23 cellular contexts compared by ENCODE assay signal in genomic region chr12:102643871-102644551, GRCh38.
"Had no signal": no experiment of that assay in that cellular context is flagged by ENCODE, and none has a peak within 500 bp of the region (broad histone marks: within the 10 kb centered on the region; RNA-seq: fewer than 3 reads in every experiment).

No MANE protein-coding gene starts in this region.

- H3K4me2 ChIP-seq: hepatocyte, neural progenitor cell, smooth muscle cell had no signal

- H3K79me2 ChIP-seq: hepatocyte had no signal

- H3K4me1 ChIP-seq: left lung, lower lobe of right lung, neural progenitor cell, right atrium auricular region, tibial nerve, upper lobe of right lung, vagina had no signal

- FAIRE-seq: islet of Langerhans had no signal

- H3K27ac ChIP-seq: dorsolateral prefrontal cortex, hepatocyte, left lung, lower lobe of right lung, neural progenitor cell, ovary, right atrium auricular region, testis, tibial nerve, upper lobe of right lung, vagina had no signal

- H3K4me1 Mint-ChIP-seq: memory B cell; naive thymus-derived CD8-positive, alpha-beta T cell had no signal

- H3K4me3 Mint-ChIP-seq: memory B cell; naive thymus-derived CD8-positive, alpha-beta T cell; neural progenitor cell; stimulated activated naive CD8-positive, alpha-beta T cell treated with anti-CD3 and anti-CD28 coated beads, Interleukin-15, Interleukin-2, amounts not matched to agents 100 ng/mL and 50 ng/mL, for 24 hours had no signal

- DNase-seq: cortex of kidney; dorsolateral prefrontal cortex; effector CD8-positive, alpha-beta T cell; foreskin melanocyte; head of caudate nucleus; left lung; lower lobe of right lung; midbrain; naive thymus-derived CD8-positive, alpha-beta T cell; nucleus accumbens; ovary; stimulated activated CD4-positive, alpha-beta T cell treated with anti-CD3 and anti-CD28 coated beads, Interleukin-2, amount 100 ng/mL, for 48 hours; testis; upper lobe of right lung had no signal

- H3K36me3 Mint-ChIP-seq: memory B cell, neural progenitor cell had no signal

- H3K36me3 ChIP-seq: left lung, lower lobe of right lung, neural progenitor cell, ovary, right atrium auricular region, tibial nerve, upper lobe of right lung, vagina had no signal

- ATAC-seq: left lung; lower lobe of right lung; naive thymus-derived CD8-positive, alpha-beta T cell; upper lobe of right lung had no signal

- H3K4me3 ChIP-seq: dorsolateral prefrontal cortex, hepatocyte, left lung, lower lobe of right lung, neural progenitor cell, ovary, right atrium auricular region, smooth muscle cell, testis, tibial nerve, upper lobe of right lung, vagina had no signal

- H3K9me3 ChIP-seq: lower lobe of right lung, ovary, testis, upper lobe of right lung, vagina had no signal

- H3K27ac Mint-ChIP-seq: memory B cell; naive thymus-derived CD8-positive, alpha-beta T cell; neural progenitor cell; stimulated activated naive CD8-positive, alpha-beta T cell treated with anti-CD3 and anti-CD28 coated beads, Interleukin-15, Interleukin-2, amounts not matched to agents 100 ng/mL and 50 ng/mL, for 24 hours had no signal

- H3K9ac ChIP-seq: neural progenitor cell had no signal

- H3K27me3 ChIP-seq: hepatocyte, left lung, neural progenitor cell, ovary, right atrium auricular region, testis, tibial nerve, upper lobe of right lung, vagina had no signal

- H3K27me3 Mint-ChIP-seq: stimulated activated naive CD8-positive, alpha-beta T cell treated with anti-CD3 and anti-CD28 coated beads, Interleukin-15, Interleukin-2, amounts not matched to agents 100 ng/mL and 50 ng/mL, for 24 hours had no signal

- H2AFZ ChIP-seq: hepatocyte, neural progenitor cell had no signal
